ENCODE assay signal across 8 cellular contexts in the genomic region with DNA sequence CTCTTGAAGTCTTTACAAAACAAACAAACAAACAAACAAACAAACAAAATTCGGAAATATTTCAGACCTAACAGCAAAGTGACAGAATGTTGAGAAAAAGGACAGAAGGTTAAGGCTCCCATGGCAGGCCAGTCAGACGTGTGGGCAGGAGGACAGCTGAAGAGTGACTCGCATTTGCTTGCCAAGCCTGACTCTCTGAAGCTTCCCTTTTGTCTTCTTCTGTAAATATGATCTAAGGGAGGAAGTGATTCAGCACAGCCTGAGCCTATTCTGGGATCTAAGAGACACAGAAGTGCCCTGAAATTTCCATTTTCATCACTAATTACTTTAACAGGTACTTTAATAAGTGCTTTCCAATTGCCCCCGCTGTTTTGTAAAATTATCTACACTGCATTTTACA.
DNase-seq lines count a peak whose midpoint lies in the region; ATAC-seq and TF ChIP-seq lines count a peak whose summit lies in the region.

No MANE protein-coding gene starts in this region.

- H3K4me3 ChIP-seq in mesenchymal stem cell (ENCODE audit: insufficient read depth in 1 of 2, low read depth in 1 of 2, low read length in 2 of 2) = no peak overlapping the region
- no peak overlapping the region for H3K4me3 ChIP-seq in esophagus muscularis mucosa
- no peak overlapping the region for H3K4me3 ChIP-seq in esophagus squamous epithelium

- H4K91ac ChIP-seq in mesenchymal stem cell (ENCODE audit: low read length) = no peak overlapping the region

- 21% methylated on average over 3 of the region's 4 CpGs for WGBS in mesenchymal stem cell
- 41% methylated on average over 4 of the region's 4 CpGs for WGBS in esophagus muscularis mucosa
- WGBS in esophagus squamous epithelium, 2 donors = 24 to 31% methylated on average over 4 of the region's 4 CpGs

- H3K27ac ChIP-seq in mesenchymal stem cell (ENCODE audit: low read length, poor library complexity, severe bottlenecking) (no peak overlapping the region), esophagus muscularis mucosa (replicated peaks in 1 of 4) (no peak overlapping the region), esophagus squamous epithelium (no peak overlapping the region)

- TF ChIP-seq EP300 in esophagus muscularis mucosa (IDR thresholded peaks at IDR 0.05) = no peak

- no peaks in the 10 kb centered on the region for H3K79me1 ChIP-seq in mesenchymal stem cell (replicated peaks; ENCODE audit: low read length, poor library complexity, severe bottlenecking)

- H2BK15ac ChIP-seq in mesenchymal stem cell (ENCODE audit: low read depth, poor library complexity, severe bottlenecking) = no peak overlapping the region

- no peak overlapping the region for H3K4ac ChIP-seq in mesenchymal stem cell (ENCODE audit: low read depth in 1 of 2, low read length in 2 of 2)

- no peak overlapping the region for H3K23ac ChIP-seq in mesenchymal stem cell (ENCODE audit: low read length in 2 of 2)

- H3K27me3 Mint-ChIP-seq in WTC11 (ENCODE audit: low read depth) = no peaks in the 10 kb centered on the region

- intact Hi-C loops in esophagus muscularis mucosa (cut with DNase I) (no loop called here), esophagus squamous epithelium (cut with DNase I) (no loop called here)

- POLR2A ChIA-PET in WTC11 (lab: Charles Lee) = interaction anchor here (0.5 to 0.6 kb wide), 2 partner anchors 39 to 660 kb away, joined by 3 read pairs; no protein-coding TSS in a partner anchor

- peak; percentile 72 for DNase-seq in Daoy (ENCODE audit: low read depth)
- peak; percentile 11 for DNase-seq in NCI-H1092 (lab: John Stamatoyannopoulos, UW)
- DNase-seq in WTC11 (ENCODE audit: low spot score) = no peak
- DNase-seq in mesenchymal stem cell = peak; percentile 44
- no peak for DNase-seq in activated CD8-positive, alpha-beta memory T cell treated with anti-CD3 and anti-CD28 coated beads, Interleukin-2, amount 50 U/mL, for 48 hours
- DNase-seq in esophagus muscularis mucosa (ENCODE audit: extremely low spot score) = no peak
- no peak for DNase-seq in GM20000 (ENCODE audit: low spot score)
- DNase-seq in esophagus squamous epithelium (lab: John Stamatoyannopoulos, UW) = no peak

- H3K4me2 ChIP-seq in mesenchymal stem cell (ENCODE audit: low read length, poor library complexity, severe bottlenecking) = no peak overlapping the region

- H2BK12ac ChIP-seq in mesenchymal stem cell (ENCODE audit: low read length in 2 of 2) = no peak overlapping the region

- H3K14ac ChIP-seq in mesenchymal stem cell (ENCODE audit: low read length in 2 of 2) = no peak overlapping the region

- CTCF ChIA-PET in WTC11 (lab: Charles Lee) = interaction anchor here (0.8 to 1.5 kb wide), 4 partner anchors 10 to 257 kb away, joined by 3 to 4 read pairs (median 4); no protein-coding TSS in a partner anchor

- peaks cover 2% of the 10 kb centered on the region for H3K4me1 ChIP-seq in mesenchymal stem cell (ENCODE audit: control insufficient read depth, insufficient read depth, low read depth, low read length)
- H3K4me1 ChIP-seq in esophagus muscularis mucosa = no peaks in the 10 kb centered on the region
- H3K4me1 ChIP-seq in esophagus squamous epithelium = no peaks in the 10 kb centered on the region

- H2AFZ ChIP-seq in mesenchymal stem cell (ENCODE audit: low read depth, low read length) = no peak overlapping the region

- H3K27me3 ChIP-seq in mesenchymal stem cell (ENCODE audit: control insufficient read depth in 1 of 2, insufficient read depth in 1 of 2, low read length in 2 of 2) (no peaks in the 10 kb centered on the region), esophagus muscularis mucosa (no peaks in the 10 kb centered on the region), esophagus squamous epithelium (no peaks in the 10 kb centered on the region)

- peaks cover 6% of the 10 kb centered on the region for H3K9me3 ChIP-seq in mesenchymal stem cell (ENCODE audit: control insufficient read depth, low read length)
- peaks cover 0 to 16% (median 7%) of the 10 kb centered on the region in 4 donors for H3K9me3 ChIP-seq in esophagus muscularis mucosa
- peaks cover 0 to 3% (median 0%) of the 10 kb centered on the region in 3 donors for H3K9me3 ChIP-seq in esophagus squamous epithelium

- no peak overlapping the region for H2BK5ac ChIP-seq in mesenchymal stem cell (ENCODE audit: low read depth, low read length, poor library complexity, severe bottlenecking)

- no peak overlapping the region for H4K8ac ChIP-seq in mesenchymal stem cell (ENCODE audit: low read length)

- H2AK5ac ChIP-seq in mesenchymal stem cell (ENCODE audit: low read length, severe bottlenecking) = no peak overlapping the region

- no peak overlapping the region for H3K27ac Mint-ChIP-seq in WTC11

- H3K4me1 Mint-ChIP-seq in WTC11 = peaks cover 14% of the 10 kb centered on the region

- TF ChIP-seq POLR2A in esophagus muscularis mucosa (IDR thresholded peaks at IDR 0.05; ENCODE audit: low read depth) (no peak), esophagus squamous epithelium (IDR thresholded peaks at IDR 0.05) (no peak)

- no peak for TF ChIP-seq CTCF in WTC11 (IDR thresholded peaks at IDR 0.05)
- no peak for TF ChIP-seq CTCF in esophagus muscularis mucosa (IDR thresholded peaks at IDR 0.05)
- TF ChIP-seq CTCF in GM20000 (IDR thresholded peaks at IDR 0.05; ENCODE audit: extremely low read depth, missing control alignments) = no peak
- no peak for TF ChIP-seq CTCF in esophagus squamous epithelium (IDR thresholded peaks at IDR 0.05)

- peak overlapping the region; percentile 33 for H3K9ac ChIP-seq in mesenchymal stem cell (ENCODE audit: low read length)

- ATAC-seq in WTC11 = 0 out of 2 replicates have a peak, but pooled peaks have one; percentile 39

- H3K4me3 Mint-ChIP-seq in WTC11 = no peak overlapping the region

- H3K9me3 Mint-ChIP-seq in WTC11 = peaks cover 33% of the 10 kb centered on the region

- H3K36me3 ChIP-seq in mesenchymal stem cell (ENCODE audit: control insufficient read depth in 1 of 2, insufficient read depth in 2 of 2, low read depth in 1 of 2, low read length in 2 of 2) = no peaks in the 10 kb centered on the region
- H3K36me3 ChIP-seq in esophagus muscularis mucosa = no peaks in the 10 kb centered on the region
- H3K36me3 ChIP-seq in esophagus squamous epithelium = no peaks in the 10 kb centered on the region

- H2BK120ac ChIP-seq in mesenchymal stem cell (ENCODE audit: low read depth, low read length) = no peak overlapping the region

- H3K36me3 Mint-ChIP-seq in WTC11 = peaks cover 30% of the 10 kb centered on the region

- H3K18ac ChIP-seq in mesenchymal stem cell (ENCODE audit: low read depth in 1 of 2, low read length in 2 of 2) = no peak overlapping the region

TF ChIP-seq in WTC11, 78 proteins besides CTCF, POLR2A, EP300 and RAD21 (continues in another document):
- TF ChIP-seq CBFB (CRISPR knock-in tag; IDR thresholded peaks at IDR 0.05; ENCODE audit: low read depth) (no peak), ELF4 (CRISPR knock-in tag; IDR thresholded peaks at IDR 0.05; ENCODE audit: low read depth) (no peak), SP1 (CRISPR knock-in tag; conservative IDR thresholded peaks at IDR 0.05) (no peak), FOXP4 (CRISPR knock-in tag; IDR thresholded peaks at IDR 0.05) (no peak), TCF7 (CRISPR knock-in tag; IDR thresholded peaks at IDR 0.05; ENCODE audit: low read depth) (no peak), NFATC4 (CRISPR knock-in tag; IDR thresholded peaks at IDR 0.05) (no peak), NFYB (CRISPR knock-in tag; conservative IDR thresholded peaks at IDR 0.05; ENCODE audit: low read depth) (no peak), NR1H2 (CRISPR knock-in tag; IDR thresholded peaks at IDR 0.05) (no peak), ETV6 (CRISPR knock-in tag; IDR thresholded peaks at IDR 0.05) (no peak), ZNF232 (CRISPR knock-in tag; IDR thresholded peaks at IDR 0.05) (no peak), ZNF423 (CRISPR knock-in tag; IDR thresholded peaks at IDR 0.05) (no peak), JAZF1 (CRISPR knock-in tag; IDR thresholded peaks at IDR 0.05) (no peak), RORB (CRISPR knock-in tag; IDR thresholded peaks at IDR 0.05) (no peak), GTF2I (CRISPR knock-in tag; conservative IDR thresholded peaks at IDR 0.05) (no peak), SMAD3 (CRISPR knock-in tag; IDR thresholded peaks at IDR 0.05; ENCODE audit: borderline replicate concordance) (no peak), CREM (CRISPR knock-in tag; IDR thresholded peaks at IDR 0.05) (no peak)
- TF ChIP-seq, protein P1, sequence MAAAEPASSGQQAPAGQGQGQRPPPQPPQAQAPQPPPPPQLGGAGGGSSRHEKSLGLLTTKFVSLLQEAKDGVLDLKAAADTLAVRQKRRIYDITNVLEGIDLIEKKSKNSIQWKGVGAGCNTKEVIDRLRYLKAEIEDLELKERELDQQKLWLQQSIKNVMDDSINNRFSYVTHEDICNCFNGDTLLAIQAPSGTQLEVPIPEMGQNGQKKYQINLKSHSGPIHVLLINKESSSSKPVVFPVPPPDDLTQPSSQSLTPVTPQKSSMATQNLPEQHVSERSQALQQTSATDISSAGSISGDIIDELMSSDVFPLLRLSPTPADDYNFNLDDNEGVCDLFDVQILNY (CRISPR knock-in tag; IDR thresholded peaks at IDR 0.05) = no peak

Comparison
In these comparisons a context has a peak if more than half of its experiments do, and no peak if none do; other contexts are left out.
1. DNase-seq: peak in Daoy (single experiment), NCI-H1092 (single experiment) and mesenchymal stem cell (single experiment); none in WTC11 (single experiment), activated CD8-positive, alpha-beta memory T cell treated with anti-CD3 and anti-CD28 coated beads, Interleukin-2, amount 50 U/mL, for 48 hours (single experiment), esophagus muscularis mucosa (single experiment), GM20000 (single experiment) and esophagus squamous epithelium (single experiment).